In genomic region chr21:16420086-16420724, GRCh38 we compare ENCODE assay signal across 1 cellular context.
TF ChIP-seq lines count a peak whose summit lies in the region.

No MANE protein-coding gene starts in this region.

TF ChIP-seq in K562, 482 proteins besides CTCF, POLR2A, EP300 and RAD21 (continued from another document):
- no peak for TF ChIP-seq ZMIZ1 (IDR thresholded peaks at IDR 0.05; ENCODE audit: low read depth in 2 of 2, low read length in 2 of 2)
